In the genomic region with DNA sequence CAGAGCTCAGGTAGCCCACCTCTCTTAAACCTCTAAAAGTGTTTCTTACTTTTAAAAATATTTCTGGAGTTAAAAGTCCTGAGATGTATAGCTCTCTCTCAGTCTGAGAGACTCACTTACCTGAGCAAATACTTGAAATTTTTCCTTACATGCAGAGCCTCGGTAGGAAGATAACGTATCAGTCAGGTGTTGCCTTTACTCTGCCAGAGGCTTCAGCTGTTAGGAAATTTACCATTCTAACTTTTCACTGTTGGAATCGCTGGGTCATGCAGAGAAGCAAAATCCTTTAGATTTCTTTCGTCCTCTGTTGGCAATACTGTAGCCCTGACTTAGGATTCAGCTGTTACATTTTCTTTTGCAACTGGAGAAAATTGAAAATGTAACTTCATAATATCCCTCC, we compare ENCODE assay signal across 21 cellular contexts. TPM values are rescaled to one million over a fixed set of nuclear protein-coding genes. Genes with fewer than 3 reads are reported as not detected.
DNase-seq lines count a peak whose midpoint lies in the region; ATAC-seq and TF ChIP-seq lines count a peak whose summit lies in the region.
"Had no signal": no experiment of that assay in that cellular context is flagged by ENCODE, and none has a peak within 500 bp of the region (broad histone marks: within the 10 kb centered on the region; RNA-seq: fewer than 3 reads in every experiment).

No MANE protein-coding gene starts in this region.

- H3K9me3 ChIP-seq in neuronal stem cell (replicated peaks in 1 of 2; ENCODE audit: control insufficient read depth in 2 of 2, insufficient read depth in 1 of 2, low read depth in 1 of 2, low read length in 2 of 2) = no peaks in the 10 kb centered on the region
- H3K9me3 ChIP-seq: BLaER1, SJSA1 had no signal

- no peak overlapping the region for H3K9ac ChIP-seq in neuronal stem cell (ENCODE audit: low read depth, low read length, poor library complexity)
- H3K9ac ChIP-seq: BLaER1 had no signal

- H4K91ac ChIP-seq in neuronal stem cell (ENCODE audit: low read depth, low read length, poor library complexity) = no peak overlapping the region

- H3K4me1 Mint-ChIP-seq in WTC11 = peaks cover 14% of the 10 kb centered on the region
- H3K4me1 Mint-ChIP-seq in activated T-cell treated with anti-CD3 and anti-CD28 coated beads, Interleukin-2, amount 50 U/mL, for 72 hours (ENCODE audit: low read depth) = no peaks in the 10 kb centered on the region
- H3K4me1 Mint-ChIP-seq in activated CD8-positive, alpha-beta T cell treated with anti-CD3 and anti-CD28 coated beads, Interleukin-2, amount 10 ng/mL, durations not matched to agents 7 days and 5 days (ENCODE audit: low read depth) = no peaks in the 10 kb centered on the region
- H3K4me1 Mint-ChIP-seq: CD4-positive, alpha-beta memory T cell had no signal

- no peak overlapping the region for H2AK5ac ChIP-seq in neuronal stem cell (ENCODE audit: low read depth, low read length)

- no peaks in the 10 kb centered on the region for H3K79me1 ChIP-seq in neuronal stem cell (ENCODE audit: low read depth, low read length)

- no peaks in the 10 kb centered on the region for H3K27me3 ChIP-seq in neuronal stem cell (ENCODE audit: control insufficient read depth in 3 of 3, insufficient read depth in 3 of 3, low read depth in 1 of 3, low read length in 3 of 3)
- H3K27me3 ChIP-seq: BLaER1, SJSA1 had no signal

- no peak overlapping the region for H3K4me3 Mint-ChIP-seq in WTC11
- no peak overlapping the region for H3K4me3 Mint-ChIP-seq in activated T-cell treated with anti-CD3 and anti-CD28 coated beads, Interleukin-2, amount 50 U/mL, for 72 hours
- H3K4me3 Mint-ChIP-seq in activated CD8-positive, alpha-beta T cell treated with anti-CD3 and anti-CD28 coated beads, Interleukin-2, amount 10 ng/mL, durations not matched to agents 7 days and 5 days = no peak overlapping the region
- H3K4me3 Mint-ChIP-seq: CD4-positive, alpha-beta memory T cell had no signal

- H2BK12ac ChIP-seq in neuronal stem cell (ENCODE audit: low read length) = no peak overlapping the region

- H3K14ac ChIP-seq in neuronal stem cell (ENCODE audit: low read length) = no peak overlapping the region

- ATAC-seq in WTC11 = peak; percentile 69
- no peak for ATAC-seq in activated T-cell treated with anti-CD3 and anti-CD28 coated beads, Interleukin-2, amount 50 U/mL, for 72 hours (replicated peaks in 1 of 2)
- no peak for ATAC-seq in left colon
- no peak for ATAC-seq in activated CD8-positive, alpha-beta T cell treated with anti-CD3 and anti-CD28 coated beads, Interleukin-2, amount 10 ng/mL, durations not matched to agents 7 days and 5 days
- ATAC-seq: Right ventricle myocardium inferior had no signal

- H3K27ac ChIP-seq in neuronal stem cell (replicated peaks; ENCODE audit: low read length) = no peak overlapping the region
- H3K27ac ChIP-seq: BLaER1, SJSA1 had no signal

- no peak overlapping the region for H3K4me3 ChIP-seq in neuronal stem cell (ENCODE audit: low read length in 2 of 2)
- H3K4me3 ChIP-seq: BLaER1, SJSA1 had no signal

- DNase-seq in WTC11 (ENCODE audit: low spot score) = no peak
- peak; percentile 0 for DNase-seq in iPS DF 19.7 (ENCODE audit: low read depth, low spot score)
- no peak for DNase-seq in neuronal stem cell (ENCODE audit: low spot score)
- no peak for DNase-seq in activated T-cell treated with anti-CD3 and anti-CD28 coated beads, Interleukin-2, amount 50 U/mL, for 72 hours
- DNase-seq in left colon = no peak
- DNase-seq in activated CD8-positive, alpha-beta T cell treated with anti-CD3 and anti-CD28 coated beads, Interleukin-2, amount 10 ng/mL, durations not matched to agents 7 days and 5 days = no peak
- no peak for DNase-seq in middle frontal gyrus (ENCODE audit: extremely low spot score, low spot score)
- DNase-seq: CD4-positive, alpha-beta memory T cell; DMS53; EL; Karpas-422; MV-4-11; NCI-H1105 treated with DMSO at 0.1 percent for 48 hours; NCI-H2029 treated with DMSO at 0.1 percent for 48 hours; NCI-H524 treated with DMSO at 0.1 percent for 48 hours; NCI-H82 had no signal

- H2BK5ac ChIP-seq in neuronal stem cell (ENCODE audit: low read length) = no peak overlapping the region

- no peak overlapping the region for H2BK120ac ChIP-seq in neuronal stem cell (ENCODE audit: low read depth, low read length)

- H4K8ac ChIP-seq in neuronal stem cell (ENCODE audit: low read depth, low read length) = no peak overlapping the region

- H3K27me3 Mint-ChIP-seq in WTC11 (ENCODE audit: low read depth) = no peaks in the 10 kb centered on the region
- no peaks in the 10 kb centered on the region for H3K27me3 Mint-ChIP-seq in activated T-cell treated with anti-CD3 and anti-CD28 coated beads, Interleukin-2, amount 50 U/mL, for 72 hours (ENCODE audit: low read depth)
- no peaks in the 10 kb centered on the region for H3K27me3 Mint-ChIP-seq in activated CD8-positive, alpha-beta T cell treated with anti-CD3 and anti-CD28 coated beads, Interleukin-2, amount 10 ng/mL, durations not matched to agents 7 days and 5 days (ENCODE audit: low read depth)

- H3K4me1 ChIP-seq in neuronal stem cell (ENCODE audit: control insufficient read depth in 2 of 2, insufficient read depth in 1 of 2, low read depth in 1 of 2, low read length in 2 of 2) = no peaks in the 10 kb centered on the region
- H3K4me1 ChIP-seq: BLaER1, SJSA1 had no signal

- H3K9me3 Mint-ChIP-seq in WTC11 = no peaks in the 10 kb centered on the region
- H3K9me3 Mint-ChIP-seq in activated T-cell treated with anti-CD3 and anti-CD28 coated beads, Interleukin-2, amount 50 U/mL, for 72 hours = no peaks in the 10 kb centered on the region
- H3K9me3 Mint-ChIP-seq in activated CD8-positive, alpha-beta T cell treated with anti-CD3 and anti-CD28 coated beads, Interleukin-2, amount 10 ng/mL, durations not matched to agents 7 days and 5 days (ENCODE audit: insufficient read depth) = no peaks in the 10 kb centered on the region
- H3K9me3 Mint-ChIP-seq: CD4-positive, alpha-beta memory T cell had no signal

- TF ChIP-seq CTCF in WTC11 (IDR thresholded peaks at IDR 0.05) = no peak

- CTCF ChIA-PET in WTC11 (lab: Charles Lee) = interaction anchor here (1.9 to 2.2 kb wide), 2 partner anchors 8 to 448 kb away, joined by 5 to 10 read pairs; no protein-coding TSS in a partner anchor
- CTCF ChIA-PET in activated CD8-positive, alpha-beta T cell treated with anti-CD3 and anti-CD28 coated beads, Interleukin-2, amount 10 ng/mL, durations not matched to agents 7 days and 5 days (lab: Charles Lee) = no interaction called here

- WGBS in neuronal stem cell (ENCODE audit: extremely low coverage in 2 of 2, insufficient read length in 2 of 2, insufficient replicate concordance in 1 of 2), 2 donors = no CpG with 5 or more reads among the region's 4 CpGs

- H3K23ac ChIP-seq in neuronal stem cell (ENCODE audit: low read depth, low read length, poor library complexity) = no peak overlapping the region

- H3K4me2 ChIP-seq in neuronal stem cell (ENCODE audit: insufficient read depth, low read length, poor library complexity, severe bottlenecking) = no peak overlapping the region
- H3K4me2 ChIP-seq: BLaER1 had no signal

- peak overlapping the region; percentile 6 for H2AFZ ChIP-seq in neuronal stem cell (ENCODE audit: low read length)

- H3K27ac Mint-ChIP-seq in WTC11 = peak overlapping the region; percentile 42; the same call in 1 of the 2 replicates
- no peak overlapping the region for H3K27ac Mint-ChIP-seq in activated T-cell treated with anti-CD3 and anti-CD28 coated beads, Interleukin-2, amount 50 U/mL, for 72 hours
- H3K27ac Mint-ChIP-seq in activated CD8-positive, alpha-beta T cell treated with anti-CD3 and anti-CD28 coated beads, Interleukin-2, amount 10 ng/mL, durations not matched to agents 7 days and 5 days = no peak overlapping the region
- H3K27ac Mint-ChIP-seq: CD4-positive, alpha-beta memory T cell had no signal

- POLR2A ChIA-PET in WTC11 (lab: Charles Lee) = no interaction called here
- POLR2A ChIA-PET in activated CD8-positive, alpha-beta T cell treated with anti-CD3 and anti-CD28 coated beads, Interleukin-2, amount 10 ng/mL, durations not matched to agents 7 days and 5 days (lab: Charles Lee) = no interaction called here

- intact Hi-C loops in left colon (cut with DNase I, micrococcal nuclease) = no loop called here

- H3K18ac ChIP-seq in neuronal stem cell (ENCODE audit: low read length) = no peak overlapping the region

- no peak overlapping the region for H2BK15ac ChIP-seq in neuronal stem cell (ENCODE audit: low read length)

- H3K36me3 Mint-ChIP-seq in WTC11 = no peaks in the 10 kb centered on the region
- H3K36me3 Mint-ChIP-seq in activated T-cell treated with anti-CD3 and anti-CD28 coated beads, Interleukin-2, amount 50 U/mL, for 72 hours (ENCODE audit: insufficient read depth in 2 of 2) = no peaks in the 10 kb centered on the region
- no peaks in the 10 kb centered on the region for H3K36me3 Mint-ChIP-seq in activated CD8-positive, alpha-beta T cell treated with anti-CD3 and anti-CD28 coated beads, Interleukin-2, amount 10 ng/mL, durations not matched to agents 7 days and 5 days (ENCODE audit: low read depth)
- H3K36me3 Mint-ChIP-seq: CD4-positive, alpha-beta memory T cell had no signal

- H3K36me3 ChIP-seq in neuronal stem cell (replicated peaks in 1 of 2; ENCODE audit: control insufficient read depth in 2 of 2, insufficient read depth in 2 of 2, low read length in 2 of 2) = no peaks in the 10 kb centered on the region
- H3K36me3 ChIP-seq: BLaER1, SJSA1 had no signal

- no peak overlapping the region for H3K4ac ChIP-seq in neuronal stem cell (ENCODE audit: low read length)

TF ChIP-seq in WTC11, 78 proteins besides CTCF, POLR2A, EP300 and RAD21 (continues in another document):
- TF ChIP-seq ESRRA (CRISPR knock-in tag; IDR thresholded peaks at IDR 0.05; ENCODE audit: borderline replicate concordance) (no peak), ZNF232 (CRISPR knock-in tag; IDR thresholded peaks at IDR 0.05) (no peak), ZNF121 (CRISPR knock-in tag; IDR thresholded peaks at IDR 0.05) (no peak)
- TF ChIP-seq, protein P1, sequence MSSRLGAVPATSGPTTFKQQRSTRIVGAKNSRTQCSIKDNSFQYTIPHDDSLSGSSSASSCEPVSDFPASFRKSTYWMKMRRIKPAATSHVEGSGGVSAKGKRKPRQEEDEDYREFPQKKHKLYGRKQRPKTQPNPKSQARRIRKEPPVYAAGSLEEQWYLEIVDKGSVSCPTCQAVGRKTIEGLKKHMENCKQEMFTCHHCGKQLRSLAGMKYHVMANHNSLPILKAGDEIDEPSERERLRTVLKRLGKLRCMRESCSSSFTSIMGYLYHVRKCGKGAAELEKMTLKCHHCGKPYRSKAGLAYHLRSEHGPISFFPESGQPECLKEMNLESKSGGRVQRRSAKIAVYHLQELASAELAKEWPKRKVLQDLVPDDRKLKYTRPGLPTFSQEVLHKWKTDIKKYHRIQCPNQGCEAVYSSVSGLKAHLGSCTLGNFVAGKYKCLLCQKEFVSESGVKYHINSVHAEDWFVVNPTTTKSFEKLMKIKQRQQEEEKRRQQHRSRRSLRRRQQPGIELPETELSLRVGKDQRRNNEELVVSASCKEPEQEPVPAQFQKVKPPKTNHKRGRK (CRISPR knock-in tag; IDR thresholded peaks at IDR 0.05; ENCODE audit: borderline replicate concordance) = no peak

RNA-seq across cellular contexts. Expression of a gene that starts 20.1 kb away (rescaled TPM):
- total RNA-seq in WTC11 (2021) (not detected in 3 replicates), left colon (under 1 TPM; 0.22 to 0.24 TPM)
- not detected for polyA plus RNA-seq in neuronal stem cell (2013, experiment 1 of 2)
- not detected for polyA plus RNA-seq in neuronal stem cell (2013, experiment 2 of 2)
- not detected for total RNA-seq in activated T-cell treated with anti-CD3 and anti-CD28 coated beads, Interleukin-2, amount 50 U/mL, for 72 hours
- total RNA-seq in activated CD8-positive, alpha-beta T cell treated with anti-CD3 and anti-CD28 coated beads, Interleukin-2, amount 10 ng/mL, durations not matched to agents 7 days and 5 days = not detected
- total RNA-seq: A673; CD4-positive, alpha-beta memory T cell; M059J; Right ventricle myocardium inferior; SJSA1 had no signal
- polyA plus RNA-seq: CD4-positive, alpha-beta memory T cell had no signal
